ENCODE assay signal across 1 cellular context in the genomic region with DNA sequence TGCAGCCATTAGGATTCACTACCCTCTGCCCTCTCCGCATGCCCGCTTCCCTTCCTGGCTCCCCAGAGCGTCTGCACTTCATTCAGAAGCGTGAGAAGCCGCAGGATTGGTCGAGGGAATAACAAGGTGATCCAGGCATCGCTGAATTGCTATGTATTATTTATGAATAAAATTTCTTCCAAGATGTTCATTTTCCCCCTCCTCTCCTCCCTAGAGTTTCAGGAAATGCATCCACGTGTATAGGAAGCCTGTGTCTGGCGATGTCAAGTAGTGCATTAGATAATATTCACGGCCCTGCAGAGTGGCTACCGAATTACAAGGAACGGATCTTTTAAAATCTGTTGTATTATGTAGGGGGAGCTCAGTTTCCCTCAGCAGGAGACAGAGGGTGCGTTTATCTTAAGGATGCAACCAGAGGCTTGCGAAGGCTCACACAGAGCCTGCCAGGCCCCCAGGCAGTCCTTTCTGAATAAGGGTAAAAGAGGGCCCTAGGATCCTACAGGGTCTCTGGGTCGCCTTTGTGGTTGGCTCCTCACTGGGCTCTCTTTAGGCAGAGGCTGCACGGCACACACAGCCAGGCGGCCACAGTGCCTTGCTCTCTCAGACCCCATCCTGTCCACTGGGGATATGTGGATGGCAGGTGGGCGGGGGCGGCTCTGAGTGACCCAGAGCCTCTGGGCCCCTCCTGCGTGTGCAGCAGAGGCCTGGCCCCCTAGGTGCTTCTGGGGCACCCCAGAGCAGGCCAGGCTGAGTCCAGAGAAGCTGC.
TF ChIP-seq lines count a peak whose summit lies in the region.

No MANE protein-coding gene starts in this region.

TF ChIP-seq in GM23338, 12 proteins besides CTCF, POLR2A, EP300 and RAD21:
- TF ChIP-seq, protein P1, sequence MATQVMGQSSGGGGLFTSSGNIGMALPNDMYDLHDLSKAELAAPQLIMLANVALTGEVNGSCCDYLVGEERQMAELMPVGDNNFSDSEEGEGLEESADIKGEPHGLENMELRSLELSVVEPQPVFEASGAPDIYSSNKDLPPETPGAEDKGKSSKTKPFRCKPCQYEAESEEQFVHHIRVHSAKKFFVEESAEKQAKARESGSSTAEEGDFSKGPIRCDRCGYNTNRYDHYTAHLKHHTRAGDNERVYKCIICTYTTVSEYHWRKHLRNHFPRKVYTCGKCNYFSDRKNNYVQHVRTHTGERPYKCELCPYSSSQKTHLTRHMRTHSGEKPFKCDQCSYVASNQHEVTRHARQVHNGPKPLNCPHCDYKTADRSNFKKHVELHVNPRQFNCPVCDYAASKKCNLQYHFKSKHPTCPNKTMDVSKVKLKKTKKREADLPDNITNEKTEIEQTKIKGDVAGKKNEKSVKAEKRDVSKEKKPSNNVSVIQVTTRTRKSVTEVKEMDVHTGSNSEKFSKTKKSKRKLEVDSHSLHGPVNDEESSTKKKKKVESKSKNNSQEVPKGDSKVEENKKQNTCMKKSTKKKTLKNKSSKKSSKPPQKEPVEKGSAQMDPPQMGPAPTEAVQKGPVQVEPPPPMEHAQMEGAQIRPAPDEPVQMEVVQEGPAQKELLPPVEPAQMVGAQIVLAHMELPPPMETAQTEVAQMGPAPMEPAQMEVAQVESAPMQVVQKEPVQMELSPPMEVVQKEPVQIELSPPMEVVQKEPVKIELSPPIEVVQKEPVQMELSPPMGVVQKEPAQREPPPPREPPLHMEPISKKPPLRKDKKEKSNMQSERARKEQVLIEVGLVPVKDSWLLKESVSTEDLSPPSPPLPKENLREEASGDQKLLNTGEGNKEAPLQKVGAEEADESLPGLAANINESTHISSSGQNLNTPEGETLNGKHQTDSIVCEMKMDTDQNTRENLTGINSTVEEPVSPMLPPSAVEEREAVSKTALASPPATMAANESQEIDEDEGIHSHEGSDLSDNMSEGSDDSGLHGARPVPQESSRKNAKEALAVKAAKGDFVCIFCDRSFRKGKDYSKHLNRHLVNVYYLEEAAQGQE (IDR thresholded peaks at IDR 0.05; ENCODE audit: unreplicated experiment): no peak
- no peak for TF ChIP-seq POLR2AphosphoS5 (IDR thresholded peaks at IDR 0.05; ENCODE audit: low read depth)
- TF ChIP-seq EZH2 (IDR thresholded peaks at IDR 0.05; ENCODE audit: low read depth, unreplicated experiment): no peak
